Comparison of ENCODE assay signal across 1 cellular context in genomic region chr2:205709319-205709718, GRCh38.
TF ChIP-seq lines count a peak whose summit lies in the region.

No MANE protein-coding gene starts in this region.

TF ChIP-seq in SK-N-SH treated with all-trans-retinoic acid at 6 μM for 48 hours, 23 proteins besides CTCF, POLR2A, EP300 and RAD21 (continued from another document):
- TF ChIP-seq CREB5 (CRISPR knock-in tag; IDR thresholded peaks at IDR 0.05; ENCODE audit: low read depth) (no peak), GLIS3 (CRISPR knock-in tag; IDR thresholded peaks at IDR 0.05) (no peak), ARNTL (CRISPR knock-in tag; IDR thresholded peaks at IDR 0.05; ENCODE audit: borderline replicate concordance, low read depth) (no peak), ISL1 (CRISPR knock-in tag; IDR thresholded peaks at IDR 0.05) (no peak), CSRNP3 (CRISPR knock-in tag; IDR thresholded peaks at IDR 0.05) (no peak), ZFP30 (CRISPR knock-in tag; IDR thresholded peaks at IDR 0.05) (no peak)
